Comparison of ENCODE assay signal across 18 cellular contexts in genomic region chr2:164008752-164009151, GRCh38.
"Had no signal": no experiment of that assay in that cellular context is flagged by ENCODE, and none has a peak within 500 bp of the region (broad histone marks: within the 10 kb centered on the region; RNA-seq: fewer than 3 reads in every experiment).

No MANE protein-coding gene starts in this region.

- DNase-seq: activated CD4-positive, alpha-beta T cell treated with anti-CD3 and anti-CD28 coated beads for 36 hours; activated CD4-positive, alpha-beta T cell treated with anti-CD3 and anti-CD28 coated beads, Interleukin-2, amount 50 U/mL, for 4 hours; activated CD8-positive, alpha-beta memory T cell treated with anti-CD3 and anti-CD28 coated beads, Interleukin-2, amount 50 U/mL, for 48 hours; activated naive CD4-positive, alpha-beta T cell; activated naive CD8-positive, alpha-beta T cell treated with anti-CD3 and anti-CD28 coated beads, Interleukin-2, amount 10 ng/mL, durations not matched to agents 7 days and 5 days; activated T-cell treated with anti-CD3 and anti-CD28 coated beads, Interleukin-2, amount 50 U/mL, for 4 hours; amygdala; cerebellar nuclear complex; cortex of kidney; endodermal cell; foreskin keratinocyte; naive thymus-derived CD4-positive, alpha-beta T cell; stimulated activated CD4-positive, alpha-beta T cell treated with anti-CD3 and anti-CD28 coated beads, Interleukin-4, amount 100 ng/mL, for 24 hours; T-helper 9 cell; tibial artery had no signal

- ATAC-seq: activated CD4-positive, alpha-beta T cell treated with anti-CD3 and anti-CD28 coated beads for 36 hours; activated T-cell treated with anti-CD3 and anti-CD28 coated beads, Interleukin-2, amount 50 U/mL, for 4 hours; foreskin keratinocyte; left lobe of liver; naive thymus-derived CD4-positive, alpha-beta T cell; WTC11 had no signal

- H3K4me3 ChIP-seq: lung, tibial artery had no signal

- H3K36me3 ChIP-seq: tibial artery had no signal

- H3K27ac ChIP-seq: foreskin keratinocyte, tibial artery had no signal

- H3K4me1 ChIP-seq: foreskin keratinocyte, tibial artery had no signal

- H3K9me3 ChIP-seq: tibial artery had no signal

- H3K27me3 ChIP-seq: foreskin keratinocyte, tibial artery had no signal
